ENCODE assay signal across 1 cellular context in the genomic region with DNA sequence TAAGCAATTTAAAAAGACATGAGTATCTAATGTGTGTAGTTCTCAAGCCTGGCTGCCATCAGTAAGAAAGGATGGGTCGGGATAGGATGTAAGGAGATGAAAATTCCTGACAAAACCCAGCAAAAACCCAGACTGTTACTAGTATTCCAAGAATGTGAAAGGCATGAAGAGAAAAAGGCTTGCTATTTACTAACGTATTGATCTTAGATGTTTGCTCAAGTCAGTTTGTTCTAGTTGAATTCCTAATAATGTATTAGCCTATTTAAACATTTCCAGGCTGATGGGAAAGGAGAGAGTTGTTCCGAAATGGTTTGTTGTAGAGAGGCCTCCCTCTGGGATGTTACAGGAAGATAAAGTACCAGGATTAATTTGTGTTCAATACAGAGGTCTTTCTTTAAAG.
TF ChIP-seq lines count a peak whose summit lies in the region.

No MANE protein-coding gene starts in this region.

TF ChIP-seq in WTC11, 78 proteins besides CTCF, POLR2A, EP300 and RAD21 (continued from another document):
- TF ChIP-seq, protein P1, sequence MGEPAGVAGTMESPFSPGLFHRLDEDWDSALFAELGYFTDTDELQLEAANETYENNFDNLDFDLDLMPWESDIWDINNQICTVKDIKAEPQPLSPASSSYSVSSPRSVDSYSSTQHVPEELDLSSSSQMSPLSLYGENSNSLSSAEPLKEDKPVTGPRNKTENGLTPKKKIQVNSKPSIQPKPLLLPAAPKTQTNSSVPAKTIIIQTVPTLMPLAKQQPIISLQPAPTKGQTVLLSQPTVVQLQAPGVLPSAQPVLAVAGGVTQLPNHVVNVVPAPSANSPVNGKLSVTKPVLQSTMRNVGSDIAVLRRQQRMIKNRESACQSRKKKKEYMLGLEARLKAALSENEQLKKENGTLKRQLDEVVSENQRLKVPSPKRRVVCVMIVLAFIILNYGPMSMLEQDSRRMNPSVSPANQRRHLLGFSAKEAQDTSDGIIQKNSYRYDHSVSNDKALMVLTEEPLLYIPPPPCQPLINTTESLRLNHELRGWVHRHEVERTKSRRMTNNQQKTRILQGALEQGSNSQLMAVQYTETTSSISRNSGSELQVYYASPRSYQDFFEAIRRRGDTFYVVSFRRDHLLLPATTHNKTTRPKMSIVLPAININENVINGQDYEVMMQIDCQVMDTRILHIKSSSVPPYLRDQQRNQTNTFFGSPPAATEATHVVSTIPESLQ (CRISPR knock-in tag; IDR thresholded peaks at IDR 0.05): no peak
- TF ChIP-seq NR2C2 (CRISPR knock-in tag; IDR thresholded peaks at IDR 0.05) (no peak), CDX4 (CRISPR knock-in tag; IDR thresholded peaks at IDR 0.05; ENCODE audit: borderline replicate concordance) (no peak), USF1 (CRISPR knock-in tag; IDR thresholded peaks at IDR 0.05) (no peak), ZNF423 (CRISPR knock-in tag; IDR thresholded peaks at IDR 0.05) (no peak), HMGXB4 (CRISPR knock-in tag; IDR thresholded peaks at IDR 0.05) (no peak), CBFB (CRISPR knock-in tag; IDR thresholded peaks at IDR 0.05; ENCODE audit: low read depth) (no peak), RELA (CRISPR knock-in tag; IDR thresholded peaks at IDR 0.05; ENCODE audit: borderline replicate concordance) (no peak), PRDM15 (CRISPR knock-in tag; IDR thresholded peaks at IDR 0.05) (no peak), ZNF121 (CRISPR knock-in tag; IDR thresholded peaks at IDR 0.05) (no peak)
- TF ChIP-seq, protein P2, sequence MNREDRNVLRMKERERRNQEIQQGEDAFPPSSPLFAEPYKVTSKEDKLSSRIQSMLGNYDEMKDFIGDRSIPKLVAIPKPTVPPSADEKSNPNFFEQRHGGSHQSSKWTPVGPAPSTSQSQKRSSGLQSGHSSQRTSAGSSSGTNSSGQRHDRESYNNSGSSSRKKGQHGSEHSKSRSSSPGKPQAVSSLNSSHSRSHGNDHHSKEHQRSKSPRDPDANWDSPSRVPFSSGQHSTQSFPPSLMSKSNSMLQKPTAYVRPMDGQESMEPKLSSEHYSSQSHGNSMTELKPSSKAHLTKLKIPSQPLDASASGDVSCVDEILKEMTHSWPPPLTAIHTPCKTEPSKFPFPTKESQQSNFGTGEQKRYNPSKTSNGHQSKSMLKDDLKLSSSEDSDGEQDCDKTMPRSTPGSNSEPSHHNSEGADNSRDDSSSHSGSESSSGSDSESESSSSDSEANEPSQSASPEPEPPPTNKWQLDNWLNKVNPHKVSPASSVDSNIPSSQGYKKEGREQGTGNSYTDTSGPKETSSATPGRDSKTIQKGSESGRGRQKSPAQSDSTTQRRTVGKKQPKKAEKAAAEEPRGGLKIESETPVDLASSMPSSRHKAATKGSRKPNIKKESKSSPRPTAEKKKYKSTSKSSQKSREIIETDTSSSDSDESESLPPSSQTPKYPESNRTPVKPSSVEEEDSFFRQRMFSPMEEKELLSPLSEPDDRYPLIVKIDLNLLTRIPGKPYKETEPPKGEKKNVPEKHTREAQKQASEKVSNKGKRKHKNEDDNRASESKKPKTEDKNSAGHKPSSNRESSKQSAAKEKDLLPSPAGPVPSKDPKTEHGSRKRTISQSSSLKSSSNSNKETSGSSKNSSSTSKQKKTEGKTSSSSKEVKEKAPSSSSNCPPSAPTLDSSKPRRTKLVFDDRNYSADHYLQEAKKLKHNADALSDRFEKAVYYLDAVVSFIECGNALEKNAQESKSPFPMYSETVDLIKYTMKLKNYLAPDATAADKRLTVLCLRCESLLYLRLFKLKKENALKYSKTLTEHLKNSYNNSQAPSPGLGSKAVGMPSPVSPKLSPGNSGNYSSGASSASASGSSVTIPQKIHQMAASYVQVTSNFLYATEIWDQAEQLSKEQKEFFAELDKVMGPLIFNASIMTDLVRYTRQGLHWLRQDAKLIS (CRISPR knock-in tag; IDR thresholded peaks at IDR 0.05; ENCODE audit: borderline replicate concordance): no peak
